ENCODE assay signal across 35 cellular contexts in genomic region chr4:77443941-77444340, GRCh38.
DNase-seq lines count a peak whose midpoint lies in the region; ATAC-seq, FAIRE-seq and TF ChIP-seq lines count a peak whose summit lies in the region.
"Had no signal": no experiment of that assay in that cellular context is flagged by ENCODE, and none has a peak within 500 bp of the region (broad histone marks: within the 10 kb centered on the region; RNA-seq: fewer than 3 reads in every experiment).

No MANE protein-coding gene starts in this region.

- peaks cover 5% of the 10 kb centered on the region for H3K27me3 Mint-ChIP-seq in osteocyte (ENCODE audit: unreplicated experiment)
- H3K27me3 Mint-ChIP-seq: naive B cell had no signal

- CTCF ChIA-PET in HEK293T (lab: Yijun Ruan, JAX): no interaction called here

- 71 to 97% (median 95%) methylated on average over 1 of the region's 1 CpG for WGBS in small intestine, 3 donors

- POLR2A ChIA-PET in HEK293T (lab: Yijun Ruan, JAX): no interaction called here

- DNase-seq in GM03348 (ENCODE audit: low spot score) (peak; percentile 74), cardiac fibroblast (ENCODE audit: low read depth in 2 of 2) (peak; percentile 18 to 90), fibroblast of villous mesenchyme (ENCODE audit: low read depth) (peak; percentile 15), small intestine (no peak), HEK293T (ENCODE audit: extremely low spot score) (no peak), osteocyte (ENCODE audit: extremely low spot score, unreplicated experiment) (no peak)
- DNase-seq: activated CD4-positive, alpha-beta T cell treated with anti-CD3 and anti-CD28 coated beads, Interleukin-2, amount 50 U/mL, for 1 hour; activated CD4-positive, CD25-positive, alpha-beta regulatory T cell; activated gamma-delta T cell; activated naive CD8-positive, alpha-beta T cell treated with anti-CD3 and anti-CD28 coated beads, Interleukin-2, amount 10 ng/mL, durations not matched to agents 7 days and 5 days; activated T-cell treated with anti-CD3 and anti-CD28 coated beads, Interleukin-2, amount 50 U/mL, for 24 hours; AML-193; CD4-positive, alpha-beta memory T cell; central memory CD4-positive, alpha-beta T cell; dermis blood vessel endothelial cell; EL; islet precursor cell; Kasumi-1; MV-4-11; naive B cell; NCI-H1436; NCI-H226; NCI-H526 treated with DMSO at 0.1 percent for 48 hours; PC-3; right cardiac atrium; stimulated activated CD4-positive, alpha-beta T cell treated with anti-CD3 and anti-CD28 coated beads, Interleukin-12 subunit alpha, Interleukin-12 subunit beta, amount 100 ng/mL, for 4 hours; stimulated activated CD4-positive, alpha-beta T cell treated with anti-CD3 and anti-CD28 coated beads, Interleukin-2, amount 100 ng/mL, for 48 hours; stomach; T-helper 1 cell had no signal

- no peaks in the 10 kb centered on the region for H3K36me3 ChIP-seq in small intestine (ENCODE audit: control insufficient read depth in 2 of 2, insufficient read depth in 2 of 2, low read length in 2 of 2)
- H3K36me3 ChIP-seq: esophagus muscularis mucosa, stomach, tibial nerve had no signal

- H3K4me1 Mint-ChIP-seq in osteocyte (ENCODE audit: unreplicated experiment): no peaks in the 10 kb centered on the region
- H3K4me1 Mint-ChIP-seq: activated naive CD8-positive, alpha-beta T cell treated with anti-CD3 and anti-CD28 coated beads, Interleukin-2, amount 10 ng/mL, durations not matched to agents 7 days and 5 days; CD4-positive, alpha-beta memory T cell; naive B cell had no signal

- H3K27ac ChIP-seq in small intestine (ENCODE audit: low read depth in 1 of 2, low read length in 1 of 2): no peak overlapping the region
- H3K27ac ChIP-seq: esophagus muscularis mucosa, stomach, tibial nerve had no signal

- no peak overlapping the region for H3K4me3 Mint-ChIP-seq in osteocyte (ENCODE audit: unreplicated experiment)
- H3K4me3 Mint-ChIP-seq: activated naive CD8-positive, alpha-beta T cell treated with anti-CD3 and anti-CD28 coated beads, Interleukin-2, amount 10 ng/mL, durations not matched to agents 7 days and 5 days; activated T-cell treated with anti-CD3 and anti-CD28 coated beads, Interleukin-2, amount 50 U/mL, for 24 hours; CD4-positive, alpha-beta memory T cell; naive B cell had no signal

- no peak for FAIRE-seq in small intestine (lab: Jason Lieb, UNC)
- FAIRE-seq: endometrium, GM12892 had no signal

- H3K4me3 ChIP-seq in cardiac fibroblast (replicated peaks in 1 of 2; ENCODE audit: low read depth in 2 of 2, low read length in 2 of 2): no peak overlapping the region
- H3K4me3 ChIP-seq in fibroblast of villous mesenchyme (ENCODE audit: low read depth, low read length): no peak overlapping the region
- no peak overlapping the region for H3K4me3 ChIP-seq in small intestine (ENCODE audit: low read depth in 1 of 2, low read length in 2 of 2)
- H3K4me3 ChIP-seq: esophagus muscularis mucosa, stomach, tibial nerve had no signal

- no peaks in the 10 kb centered on the region for H3K36me3 Mint-ChIP-seq in osteocyte (ENCODE audit: unreplicated experiment)
- H3K36me3 Mint-ChIP-seq: activated naive CD8-positive, alpha-beta T cell treated with anti-CD3 and anti-CD28 coated beads, Interleukin-2, amount 10 ng/mL, durations not matched to agents 7 days and 5 days; CD4-positive, alpha-beta memory T cell; naive B cell had no signal

- no peak for ATAC-seq in GM21367 (IDR thresholded peaks at IDR 0.05; ENCODE audit: unreplicated experiment)
- ATAC-seq: HCT116, PC-3 had no signal

- no peaks in the 10 kb centered on the region for H3K9me3 Mint-ChIP-seq in osteocyte (ENCODE audit: unreplicated experiment)
- H3K9me3 Mint-ChIP-seq: activated naive CD8-positive, alpha-beta T cell treated with anti-CD3 and anti-CD28 coated beads, Interleukin-2, amount 10 ng/mL, durations not matched to agents 7 days and 5 days; activated T-cell treated with anti-CD3 and anti-CD28 coated beads, Interleukin-2, amount 50 U/mL, for 24 hours; naive B cell had no signal

- TF ChIP-seq CTCF in cardiac fibroblast (IDR thresholded peaks at IDR 0.05; ENCODE audit: low read depth, low read length) (no peak), fibroblast of villous mesenchyme (IDR thresholded peaks at IDR 0.05; ENCODE audit: insufficient read depth, low read depth, low read length) (no peak), osteocyte (IDR thresholded peaks at IDR 0.05) (no peak)

- no peaks in the 10 kb centered on the region for H3K9me3 ChIP-seq in small intestine (ENCODE audit: control insufficient read depth, low read depth)
- H3K9me3 ChIP-seq: esophagus muscularis mucosa, stomach, tibial nerve had no signal

- H3K27ac Mint-ChIP-seq in osteocyte (ENCODE audit: unreplicated experiment): no peak overlapping the region
- H3K27ac Mint-ChIP-seq: activated naive CD8-positive, alpha-beta T cell treated with anti-CD3 and anti-CD28 coated beads, Interleukin-2, amount 10 ng/mL, durations not matched to agents 7 days and 5 days; activated T-cell treated with anti-CD3 and anti-CD28 coated beads, Interleukin-2, amount 50 U/mL, for 24 hours; CD4-positive, alpha-beta memory T cell; naive B cell had no signal

- H3K27me3 ChIP-seq in small intestine (ENCODE audit: control insufficient read depth in 2 of 2, insufficient read depth in 2 of 2, low read length in 2 of 2): no peaks in the 10 kb centered on the region
- H3K27me3 ChIP-seq: esophagus muscularis mucosa, stomach, tibial nerve had no signal

- H3K4me1 ChIP-seq in small intestine (ENCODE audit: control insufficient read depth in 2 of 2, insufficient read depth in 1 of 2, low read depth in 1 of 2, low read length in 1 of 2): no peaks in the 10 kb centered on the region
- H3K4me1 ChIP-seq: stomach, tibial nerve had no signal

TF ChIP-seq in HEK293T, 16 proteins besides CTCF, POLR2A, EP300 and RAD21:
- TF ChIP-seq SUZ12 (IDR thresholded peaks at IDR 0.05) (no peak), NFRKB (IDR thresholded peaks at IDR 0.05) (no peak), BHLHE40 (IDR thresholded peaks at IDR 0.05; ENCODE audit: borderline replicate concordance) (no peak), LEF1 (IDR thresholded peaks at IDR 0.05; ENCODE audit: borderline replicate concordance) (no peak), ELF4 (IDR thresholded peaks at IDR 0.05) (no peak), CTBP1 (IDR thresholded peaks at IDR 0.05; ENCODE audit: borderline replicate concordance) (no peak), ZNF384 (IDR thresholded peaks at IDR 0.05) (no peak), L3MBTL2 (conservative IDR thresholded peaks at IDR 0.05) (no peak), HDGF (IDR thresholded peaks at IDR 0.05; ENCODE audit: borderline replicate concordance) (no peak), SP1 (IDR thresholded peaks at IDR 0.05) (no peak), FOXM1 (IDR thresholded peaks at IDR 0.05; ENCODE audit: borderline replicate concordance) (no peak), PKNOX1 (IDR thresholded peaks at IDR 0.05) (no peak), TARDBP (IDR thresholded peaks at IDR 0.05) (no peak)

Comparison
In these comparisons a context has a peak if more than half of its experiments do, and no peak if none do; other contexts are left out.
1. DNase-seq: peak in GM03348 (single experiment), cardiac fibroblast (2 of 2) and fibroblast of villous mesenchyme (single experiment); none in small intestine (single experiment), HEK293T (single experiment) and osteocyte (single experiment).